In genomic region chr4:26905172-26905571, GRCh38 we compare ENCODE assay signal across 1 cellular context.
TF ChIP-seq lines count a peak whose summit lies in the region.

No MANE protein-coding gene starts in this region.

TF ChIP-seq in HepG2, 621 proteins besides CTCF, POLR2A, EP300 and RAD21 (continued from another document):
- TF ChIP-seq ZXDC (CRISPR knock-in tag; IDR thresholded peaks at IDR 0.05): no peak
